In the genomic region with DNA sequence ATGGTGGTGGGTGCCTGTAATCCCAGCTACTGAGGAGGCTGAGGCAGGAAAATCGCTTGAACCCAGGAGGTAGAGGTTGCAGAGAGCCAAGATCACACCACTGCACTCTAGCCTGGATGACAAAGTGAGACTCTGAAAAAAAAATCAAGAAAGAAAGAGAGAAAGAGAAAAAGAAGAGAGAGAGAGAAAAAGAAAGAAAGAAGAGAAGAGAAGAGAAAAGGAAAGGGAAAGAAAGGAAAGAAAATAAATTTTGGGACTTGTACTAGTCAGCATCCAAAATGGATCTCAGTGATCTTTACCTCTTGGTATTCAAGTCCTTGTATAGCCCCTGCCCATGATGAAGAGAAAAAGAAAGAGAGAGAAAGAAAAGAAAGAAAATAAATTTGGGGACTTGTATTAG, we compare ENCODE assay signal across 20 cellular contexts.
"Had no signal": no experiment of that assay in that cellular context is flagged by ENCODE, and none has a peak within 500 bp of the region (broad histone marks: within the 10 kb centered on the region; RNA-seq: fewer than 3 reads in every experiment).

No MANE protein-coding gene starts in this region.

- DNase-seq: effector memory CD4-positive, alpha-beta T cell; immature natural killer cell; left ventricle myocardium inferior; naive B cell; occipital lobe; psoas muscle; retina; spleen; stimulated activated CD4-positive, alpha-beta T cell treated with anti-CD3 and anti-CD28 coated beads, Interleukin-15, amount 100 ng/mL, for 24 hours; stimulated activated CD4-positive, alpha-beta T cell treated with anti-CD3 and anti-CD28 coated beads, Interleukin-1b, Interleukin-23, amount 100 ng/mL, for 48 hours; stimulated activated CD4-positive, alpha-beta T cell treated with anti-CD3 and anti-CD28 coated beads, Interleukin-4, amount 100 ng/mL, for 24 hours; transverse colon had no signal

- H3K4me3 Mint-ChIP-seq: immature natural killer cell; naive B cell; nephron; stimulated activated memory B cell treated with anti-CD40 and anti-IgM and Interleukin-4, amounts not matched to agents 10 μg/mL and 1 μg/mL and 100 μg/mL, for 72 hours; stimulated activated naive CD8-positive, alpha-beta T cell treated with anti-CD3 and anti-CD28 coated beads, Interleukin-15, Interleukin-2, amounts not matched to agents 100 ng/mL and 50 ng/mL, for 24 hours had no signal

- H3K4me3 ChIP-seq: esophagus muscularis mucosa, left ventricle myocardium inferior, lung, psoas muscle, right lobe of liver, spleen, transverse colon had no signal

- H3K36me3 ChIP-seq: esophagus muscularis mucosa, left ventricle myocardium inferior, right lobe of liver, spleen, transverse colon had no signal

- ATAC-seq: stimulated activated memory B cell treated with anti-CD40 and anti-IgM and Interleukin-4, amounts not matched to agents 10 μg/mL and 1 μg/mL and 100 μg/mL, for 72 hours had no signal

- H3K27me3 Mint-ChIP-seq: stimulated activated memory B cell treated with anti-CD40 and anti-IgM and Interleukin-4, amounts not matched to agents 10 μg/mL and 1 μg/mL and 100 μg/mL, for 72 hours had no signal

- H3K9me3 Mint-ChIP-seq: immature natural killer cell; naive B cell; stimulated activated memory B cell treated with anti-CD40 and anti-IgM and Interleukin-4, amounts not matched to agents 10 μg/mL and 1 μg/mL and 100 μg/mL, for 72 hours; stimulated activated naive CD8-positive, alpha-beta T cell treated with anti-CD3 and anti-CD28 coated beads, Interleukin-15, Interleukin-2, amounts not matched to agents 100 ng/mL and 50 ng/mL, for 24 hours had no signal

- H3K27ac ChIP-seq: epithelial cell of prostate, esophagus muscularis mucosa, left ventricle myocardium inferior, psoas muscle, right lobe of liver, transverse colon had no signal

- H3K4me1 Mint-ChIP-seq: immature natural killer cell; naive B cell; stimulated activated memory B cell treated with anti-CD40 and anti-IgM and Interleukin-4, amounts not matched to agents 10 μg/mL and 1 μg/mL and 100 μg/mL, for 72 hours had no signal

- FAIRE-seq: endometrium had no signal

- H3K27ac Mint-ChIP-seq: nephron; stimulated activated memory B cell treated with anti-CD40 and anti-IgM and Interleukin-4, amounts not matched to agents 10 μg/mL and 1 μg/mL and 100 μg/mL, for 72 hours; stimulated activated naive CD8-positive, alpha-beta T cell treated with anti-CD3 and anti-CD28 coated beads, Interleukin-15, Interleukin-2, amounts not matched to agents 100 ng/mL and 50 ng/mL, for 24 hours had no signal

- H3K27me3 ChIP-seq: esophagus muscularis mucosa, right lobe of liver, spleen, transverse colon had no signal

- H3K4me1 ChIP-seq: spleen, transverse colon had no signal

- H3K36me3 Mint-ChIP-seq: immature natural killer cell; naive B cell; stimulated activated memory B cell treated with anti-CD40 and anti-IgM and Interleukin-4, amounts not matched to agents 10 μg/mL and 1 μg/mL and 100 μg/mL, for 72 hours had no signal

- H3K9me3 ChIP-seq: esophagus muscularis mucosa, left ventricle myocardium inferior, psoas muscle, right lobe of liver, spleen, transverse colon had no signal
